13 cellular contexts compared by ENCODE assay signal in the genomic region with DNA sequence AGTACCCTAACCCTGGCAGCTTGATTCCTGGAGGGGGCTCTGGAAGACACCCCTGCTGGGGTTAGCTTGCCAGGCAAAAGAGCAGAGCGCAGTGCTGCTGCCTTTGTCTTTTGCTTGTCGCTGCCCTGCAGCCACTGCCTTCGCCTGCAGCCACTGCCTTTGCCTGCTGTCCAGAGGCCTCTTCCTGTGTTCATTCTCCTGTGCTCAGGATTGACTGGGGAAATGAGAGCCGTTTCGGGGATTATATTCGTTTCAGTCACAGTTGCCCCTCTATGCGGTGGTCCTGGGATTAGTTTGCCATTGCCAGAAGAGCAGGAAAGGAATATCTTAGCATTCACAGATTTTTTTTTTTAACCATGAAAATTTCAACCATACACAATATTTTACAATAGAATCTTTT. TPM values are rescaled to one million over a fixed set of nuclear protein-coding genes. Genes with fewer than 3 reads are reported as not detected.
DNase-seq lines count a peak whose midpoint lies in the region; ATAC-seq, FAIRE-seq and TF ChIP-seq lines count a peak whose summit lies in the region.
"Had no signal": no experiment of that assay in that cellular context is flagged by ENCODE, and none has a peak within 500 bp of the region (broad histone marks: within the 10 kb centered on the region; RNA-seq: fewer than 3 reads in every experiment).

No MANE protein-coding gene starts in this region.

- H3K27ac ChIP-seq in VCaP (peak overlapping the region; percentile 36; the same call in 1 of the 2 replicates), hepatocyte (peak overlapping the region; percentile 59), parathyroid adenoma (peak overlapping the region; percentile 53), brain microvascular endothelial cell (no peak overlapping the region)

- no peaks in the 10 kb centered on the region for H3K36me3 ChIP-seq in hepatocyte (replicated peaks; ENCODE audit: insufficient read depth, low read depth)
- H3K36me3 ChIP-seq in parathyroid adenoma (ENCODE audit: control insufficient read depth, insufficient read depth, low read length), result no peaks in the 10 kb centered on the region
- H3K36me3 ChIP-seq in brain microvascular endothelial cell (replicated peaks), result peaks cover 12% of the 10 kb centered on the region

- TF ChIP-seq CTCF in VCaP (conservative IDR thresholded peaks at IDR 0.05), result no peak
- TF ChIP-seq CTCF in hepatocyte (IDR thresholded peaks at IDR 0.05; ENCODE audit: poor library complexity), result no peak
- TF ChIP-seq CTCF in parathyroid adenoma (IDR thresholded peaks at IDR 0.05), result no peak
- no peak for TF ChIP-seq CTCF in brain microvascular endothelial cell (IDR thresholded peaks at IDR 0.05; ENCODE audit: low read depth, low read length, missing control alignments)

- H3K9me2 ChIP-seq in hepatocyte (replicated peaks; ENCODE audit: insufficient read depth), result no peaks in the 10 kb centered on the region

- H2AFZ ChIP-seq in hepatocyte (no peak overlapping the region), parathyroid adenoma (no peak overlapping the region)

- in situ Hi-C loops in brain microvascular endothelial cell (cut with HindIII; ENCODE audit: low pct_ligation_motif_present, low sequenced_read_pairs), result no loop called here

- ATAC-seq in HG03135 (IDR thresholded peaks at IDR 0.05; ENCODE audit: unreplicated experiment), result no peak
- ATAC-seq: PC-3 had no signal

- peak overlapping the region; percentile 37 for H3K4me2 ChIP-seq in hepatocyte
- no peak overlapping the region for H3K4me2 ChIP-seq in parathyroid adenoma (ENCODE audit: low read length)

- peaks cover 5% of the 10 kb centered on the region for H4K20me1 ChIP-seq in hepatocyte (ENCODE audit: insufficient read depth, poor library complexity, severe bottlenecking)

- DNase-seq in ELF-1 (ENCODE audit: low read depth, low spot score), result peak; percentile 50
- DNase-seq in hepatocyte (ENCODE audit: low spot score), result no peak
- no peak for DNase-seq in brain microvascular endothelial cell
- no peak for DNase-seq in RCC 7860 (ENCODE audit: low spot score)
- DNase-seq: EL, KG1, MG63, NCI-H1105, NCI-H1694 treated with DMSO at 0.1 percent for 48 hours, PC-3 had no signal

- H3K9me3 ChIP-seq in hepatocyte (ENCODE audit: low read depth), result no peaks in the 10 kb centered on the region
- no peaks in the 10 kb centered on the region for H3K9me3 ChIP-seq in parathyroid adenoma (ENCODE audit: control insufficient read depth, low read length)
- H3K9me3 ChIP-seq: MG63 had no signal

- no peak for FAIRE-seq in RCC 7860 (lab: Jason Lieb, UNC)

- WGBS in hepatocyte (ENCODE audit: low lambda C conversion rate, missing lambda C conversion rate), result 76% methylated on average over 7 of the region's 7 CpGs

- H3K4me1 ChIP-seq in hepatocyte (ENCODE audit: insufficient read depth) (peaks cover 44% of the 10 kb centered on the region), parathyroid adenoma (peaks cover 46% of the 10 kb centered on the region)

- no peaks in the 10 kb centered on the region for H3K27me3 ChIP-seq in hepatocyte
- no peaks in the 10 kb centered on the region for H3K27me3 ChIP-seq in parathyroid adenoma (ENCODE audit: control insufficient read depth, insufficient read depth, low read length)
- H3K27me3 ChIP-seq in brain microvascular endothelial cell (replicated peaks), result no peaks in the 10 kb centered on the region
- H3K27me3 ChIP-seq: MG63 had no signal

- no peak overlapping the region for H3K9ac ChIP-seq in parathyroid adenoma

- no peak overlapping the region for H3K4me3 ChIP-seq in hepatocyte
- no peak overlapping the region for H3K4me3 ChIP-seq in parathyroid adenoma (ENCODE audit: low read depth, low read length)
- H3K4me3 ChIP-seq in brain microvascular endothelial cell (ENCODE audit: low read depth, low read length), result no peak overlapping the region
- H3K4me3 ChIP-seq: MG63 had no signal

- H3K79me2 ChIP-seq in hepatocyte (peaks cover 64% of the 10 kb centered on the region), parathyroid adenoma (peaks cover 9% of the 10 kb centered on the region)

RNA-seq across cellular contexts. Expression of gene ZNF664, which starts 34.3 kb away (rescaled TPM):
- total RNA-seq in hepatocyte, result 63.9 and 80.4 TPM in 2 replicates
- polyA plus RNA-seq in hepatocyte, result 13.5 and 17.6 TPM in 2 replicates

RNA-seq across cellular contexts. Expression of gene CCDC92, which starts 34.7 kb away (rescaled TPM):
- total RNA-seq in hepatocyte, result 12.8 and 16.9 TPM in 2 replicates
- 58.8 and 60.2 TPM in 2 replicates for polyA plus RNA-seq in hepatocyte
